ENCODE assay signal across 8 cellular contexts in genomic region chr5:74865293-74865798, GRCh38. TPM values are rescaled to one million over a fixed set of nuclear protein-coding genes. Genes with fewer than 3 reads are reported as not detected.
DNase-seq lines count a peak whose midpoint lies in the region; ATAC-seq and TF ChIP-seq lines count a peak whose summit lies in the region.

No MANE protein-coding gene starts in this region.

- H3K36me3 Mint-ChIP-seq in WTC11: peaks cover 3% of the 10 kb centered on the region

- H3K4me1 ChIP-seq in skeletal muscle tissue (ENCODE audit: control insufficient read depth in 3 of 3, insufficient read depth in 3 of 3, low read length in 3 of 3): peaks cover 0 to 3% (median 0%) of the 10 kb centered on the region in 3 donors

- peaks cover 19 to 28% (median 21%) of the 10 kb centered on the region in 3 donors for H3K27me3 ChIP-seq in skeletal muscle tissue (ENCODE audit: control insufficient read depth in 3 of 3, insufficient read depth in 3 of 3, low read length in 3 of 3)

- H3K9me3 Mint-ChIP-seq in WTC11: no peaks in the 10 kb centered on the region

- no peaks in the 10 kb centered on the region for H3K9me3 ChIP-seq in skeletal muscle tissue (ENCODE audit: control insufficient read depth in 3 of 3, low read length in 3 of 3)

- peak overlapping the region; percentile 99 for H3K4me3 Mint-ChIP-seq in WTC11

- CTCF ChIA-PET in WTC11 (lab: Charles Lee): interaction anchor here (1.1 kb wide), 1 partner anchor 99 kb away, joined by 3 read pairs; the partner anchor contains the start of genes GFM2 and NSA2

- no peak overlapping the region for H3K9ac ChIP-seq in skeletal muscle tissue (ENCODE audit: low read depth in 1 of 3, low read length in 3 of 3)

- peak overlapping the region; percentile 100 for H3K27ac Mint-ChIP-seq in WTC11

- TF ChIP-seq CTCF in WTC11 (IDR thresholded peaks at IDR 0.05): no peak

- H3K27me3 Mint-ChIP-seq in WTC11 (ENCODE audit: low read depth): no peaks in the 10 kb centered on the region

- ATAC-seq in WTC11 (no peak), HG03469 (IDR thresholded peaks at IDR 0.05; ENCODE audit: unreplicated experiment) (no peak)

- POLR2A ChIA-PET in WTC11 (lab: Charles Lee): interaction anchor here (0.6 to 0.7 kb wide), 2 partner anchors 23 to 28 kb away, joined by 3 to 4 read pairs; no protein-coding TSS in a partner anchor

- H3K4me3 ChIP-seq in skeletal muscle tissue (ENCODE audit: low read length in 3 of 3): peak overlapping the region in 2 of 3 donors; percentile 17 to 32

- intact Hi-C loops in head of caudate nucleus (cut with DNase I): loop anchor here (10.0 kb wide), 1 partner anchor 101 kb away; the partner anchor contains the start of genes GFM2 and NSA2

- peak; percentile 4 for DNase-seq in stimulated activated CD8-positive, alpha-beta memory T cell treated with anti-CD3 and anti-CD28 coated beads, Interleukin-15, amount 100 ng/mL, for 1 hour (ENCODE audit: low read depth)
- no peak for DNase-seq in stimulated activated CD8-positive, alpha-beta memory T cell treated with anti-CD3 and anti-CD28 coated beads, Interleukin-4, amount 100 ng/mL, for 48 hours
- DNase-seq in WTC11 (ENCODE audit: low spot score) (no peak), head of caudate nucleus (peak in 33 of 42 donors; percentile 15 to 62 (median 39)), SW 1271 (lab: John Stamatoyannopoulos, UW) (no peak), NCI-H1092 (lab: John Stamatoyannopoulos, UW) (no peak)

- no peak overlapping the region for H3K27ac ChIP-seq in skeletal muscle tissue (ENCODE audit: low read depth, low read length)

- peaks cover 76% of the 10 kb centered on the region for H3K4me1 Mint-ChIP-seq in WTC11

- H3K36me3 ChIP-seq in skeletal muscle tissue (ENCODE audit: control insufficient read depth in 3 of 3, insufficient read depth in 3 of 3, low read length in 3 of 3): no peaks in the 10 kb centered on the region

TF ChIP-seq in WTC11, 78 proteins besides CTCF, POLR2A, EP300 and RAD21:
- TF ChIP-seq FOXP1 (CRISPR knock-in tag; IDR thresholded peaks at IDR 0.05; ENCODE audit: borderline replicate concordance) (no peak), ATF3 (CRISPR knock-in tag; conservative IDR thresholded peaks at IDR 0.05) (0 out of 2 replicates have a peak, but pooled peaks have one; percentile 10), ZNF263 (CRISPR knock-in tag; IDR thresholded peaks at IDR 0.05; ENCODE audit: low read depth) (no peak), SMAD4 (CRISPR knock-in tag; IDR thresholded peaks at IDR 0.05) (0 out of 2 replicates have a peak, but pooled peaks have one; percentile 25), CBFB (CRISPR knock-in tag; IDR thresholded peaks at IDR 0.05; ENCODE audit: low read depth) (no peak), MAX (CRISPR knock-in tag; IDR thresholded peaks at IDR 0.05) (0 out of 2 replicates have a peak, but pooled peaks have one; percentile 8), ETV6 (CRISPR knock-in tag; IDR thresholded peaks at IDR 0.05) (peak; percentile 51; the same call in 1 of the 2 replicates), PREB (CRISPR knock-in tag; IDR thresholded peaks at IDR 0.05; ENCODE audit: borderline replicate concordance) (peak; percentile 42; the same call in 1 of the 2 replicates), ZNF671 (CRISPR knock-in tag; IDR thresholded peaks at IDR 0.05) (no peak), TEAD4 (CRISPR knock-in tag; IDR thresholded peaks at IDR 0.05) (no peak), ZNF219 (CRISPR knock-in tag; IDR thresholded peaks at IDR 0.05; ENCODE audit: borderline replicate concordance) (no peak)
- TF ChIP-seq, protein P1, sequence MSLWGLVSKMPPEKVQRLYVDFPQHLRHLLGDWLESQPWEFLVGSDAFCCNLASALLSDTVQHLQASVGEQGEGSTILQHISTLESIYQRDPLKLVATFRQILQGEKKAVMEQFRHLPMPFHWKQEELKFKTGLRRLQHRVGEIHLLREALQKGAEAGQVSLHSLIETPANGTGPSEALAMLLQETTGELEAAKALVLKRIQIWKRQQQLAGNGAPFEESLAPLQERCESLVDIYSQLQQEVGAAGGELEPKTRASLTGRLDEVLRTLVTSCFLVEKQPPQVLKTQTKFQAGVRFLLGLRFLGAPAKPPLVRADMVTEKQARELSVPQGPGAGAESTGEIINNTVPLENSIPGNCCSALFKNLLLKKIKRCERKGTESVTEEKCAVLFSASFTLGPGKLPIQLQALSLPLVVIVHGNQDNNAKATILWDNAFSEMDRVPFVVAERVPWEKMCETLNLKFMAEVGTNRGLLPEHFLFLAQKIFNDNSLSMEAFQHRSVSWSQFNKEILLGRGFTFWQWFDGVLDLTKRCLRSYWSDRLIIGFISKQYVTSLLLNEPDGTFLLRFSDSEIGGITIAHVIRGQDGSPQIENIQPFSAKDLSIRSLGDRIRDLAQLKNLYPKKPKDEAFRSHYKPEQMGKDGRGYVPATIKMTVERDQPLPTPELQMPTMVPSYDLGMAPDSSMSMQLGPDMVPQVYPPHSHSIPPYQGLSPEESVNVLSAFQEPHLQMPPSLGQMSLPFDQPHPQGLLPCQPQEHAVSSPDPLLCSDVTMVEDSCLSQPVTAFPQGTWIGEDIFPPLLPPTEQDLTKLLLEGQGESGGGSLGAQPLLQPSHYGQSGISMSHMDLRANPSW (CRISPR knock-in tag; conservative IDR thresholded peaks at IDR 0.05; ENCODE audit: low read depth): no peak
- TF ChIP-seq, protein P2, sequence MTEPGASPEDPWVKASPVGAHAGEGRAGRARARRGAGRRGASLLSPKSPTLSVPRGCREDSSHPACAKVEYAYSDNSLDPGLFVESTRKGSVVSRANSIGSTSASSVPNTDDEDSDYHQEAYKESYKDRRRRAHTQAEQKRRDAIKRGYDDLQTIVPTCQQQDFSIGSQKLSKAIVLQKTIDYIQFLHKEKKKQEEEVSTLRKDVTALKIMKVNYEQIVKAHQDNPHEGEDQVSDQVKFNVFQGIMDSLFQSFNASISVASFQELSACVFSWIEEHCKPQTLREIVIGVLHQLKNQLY (CRISPR knock-in tag; IDR thresholded peaks at IDR 0.05): no peak

RNA-seq across cellular contexts. Expression of gene FAM169A, which starts 0.8 kb away (rescaled TPM):
- 59.1 to 69.1 TPM (median 61.1 TPM) in 3 replicates for total RNA-seq in WTC11 (2021)
- total RNA-seq in skeletal muscle tissue: 0.52 TPM

Comparison
In these comparisons a context has a peak if more than half of its experiments do, and no peak if none do; other contexts are left out.
1. DNase-seq: peak in stimulated activated CD8-positive, alpha-beta memory T cell treated with anti-CD3 and anti-CD28 coated beads, Interleukin-15, amount 100 ng/mL, for 1 hour (single experiment) and head of caudate nucleus (33 of 42); none in stimulated activated CD8-positive, alpha-beta memory T cell treated with anti-CD3 and anti-CD28 coated beads, Interleukin-4, amount 100 ng/mL, for 48 hours (single experiment), WTC11 (single experiment), SW 1271 (0 of 2) and NCI-H1092 (single experiment).
2. RNA of gene FAM169A, which starts 0.8 kb away (total RNA-seq): 59.1 to 69.1 TPM in WTC11; 0.52 TPM in skeletal muscle tissue (single experiment); every median in the first group is over 10 times any median in the second.